In genomic region chr1:202406887-202407286, GRCh38 we compare ENCODE assay signal across 7 cellular contexts. TPM values are rescaled to one million over a fixed set of nuclear protein-coding genes. Genes with fewer than 3 reads are reported as not detected.
DNase-seq lines count a peak whose midpoint lies in the region; FAIRE-seq and TF ChIP-seq lines count a peak whose summit lies in the region.
"Not testable (repeated sequence)": the region's sequence is repeated elsewhere in the genome, so short reads cannot be mapped to it uniquely, and the experiment has no call there.

No MANE protein-coding gene starts in this region.

- not testable (repeated sequence) for H3K36me3 ChIP-seq in cardiac muscle cell; skeletal muscle satellite cell (ENCODE audit: insufficient read depth, low read length)

- H3K27ac Mint-ChIP-seq in HFFc6 (peak overlapping the region; percentile 67), mesothelial cell of epicardium (peak overlapping the region; percentile 11)
- H3K27ac Mint-ChIP-seq in activated T-cell treated with anti-CD3 and anti-CD28 coated beads, Interleukin-2, amount 50 U/mL, for 24 hours: peak overlapping the region; percentile 56

- peaks cover 39% of the 10 kb centered on the region for H3K4me1 Mint-ChIP-seq in HFFc6 (ENCODE audit: low read depth)
- peaks cover 37% of the 10 kb centered on the region for H3K4me1 Mint-ChIP-seq in activated T-cell treated with anti-CD3 and anti-CD28 coated beads, Interleukin-2, amount 50 U/mL, for 24 hours (ENCODE audit: low read depth)
- H3K4me1 Mint-ChIP-seq in mesothelial cell of epicardium: peaks cover 26% of the 10 kb centered on the region

- FAIRE-seq in TTC549 (lab: Jason Lieb, UNC): peak; percentile 57

- not testable (repeated sequence) for H3K9me3 Mint-ChIP-seq in HFFc6; activated T-cell treated with anti-CD3 and anti-CD28 coated beads, Interleukin-2, amount 50 U/mL, for 24 hours; mesothelial cell of epicardium

- TF ChIP-seq CTCF in HFFc6 (IDR thresholded peaks at IDR 0.05); cardiac muscle cell (IDR thresholded peaks at IDR 0.05; ENCODE audit: low read depth, low read length); mesothelial cell of epicardium (IDR thresholded peaks at IDR 0.05; ENCODE audit: unreplicated experiment): not testable (repeated sequence)

- H3K4me1 ChIP-seq in cardiac muscle cell (ENCODE audit: low read depth) (peaks cover 57% of the 10 kb centered on the region), skeletal muscle satellite cell (ENCODE audit: control insufficient read depth, insufficient read depth, low read length) (peaks cover 32% of the 10 kb centered on the region)

- peak overlapping the region; percentile 40 for H3K4me3 Mint-ChIP-seq in HFFc6
- not testable (repeated sequence) for H3K4me3 Mint-ChIP-seq in activated T-cell treated with anti-CD3 and anti-CD28 coated beads, Interleukin-2, amount 50 U/mL, for 24 hours; mesothelial cell of epicardium

- not testable (repeated sequence) for H3K27me3 ChIP-seq in cardiac muscle cell; skeletal muscle satellite cell (ENCODE audit: control insufficient read depth, insufficient read depth, low read length)

- peak overlapping the region; percentile 75 for H3K27ac ChIP-seq in cardiac muscle cell

- not testable (repeated sequence) for H3K36me3 Mint-ChIP-seq in HFFc6 (ENCODE audit: low read depth); activated T-cell treated with anti-CD3 and anti-CD28 coated beads, Interleukin-2, amount 50 U/mL, for 24 hours (ENCODE audit: low read depth); mesothelial cell of epicardium

- H3K27me3 Mint-ChIP-seq in HFFc6 (ENCODE audit: insufficient read depth); activated T-cell treated with anti-CD3 and anti-CD28 coated beads, Interleukin-2, amount 50 U/mL, for 24 hours; mesothelial cell of epicardium (ENCODE audit: low read depth): not testable (repeated sequence)

- H3K9me3 ChIP-seq in cardiac muscle cell (ENCODE audit: low read depth); skeletal muscle satellite cell (replicated peaks; ENCODE audit: low read length): not testable (repeated sequence)

- not testable (repeated sequence) for H3K4me3 ChIP-seq in cardiac muscle cell; skeletal muscle satellite cell (ENCODE audit: low read length)

- peak overlapping the region; percentile 31 for H3K4me2 ChIP-seq in skeletal muscle satellite cell (ENCODE audit: low read length)

- H3K9ac ChIP-seq in skeletal muscle satellite cell (ENCODE audit: low read depth, low read length): not testable (repeated sequence)

- not testable (repeated sequence) for DNase-seq in HFFc6; activated T-cell treated with anti-CD3 and anti-CD28 coated beads, Interleukin-2, amount 50 U/mL, for 24 hours; cardiac muscle cell (ENCODE audit: low read depth in 1 of 2, low spot score in 1 of 2); mesothelial cell of epicardium (ENCODE audit: low spot score in 2 of 2, unreplicated experiment in 2 of 2)
- peak; percentile 67 for DNase-seq in amniotic epithelial cell (ENCODE audit: low read depth)

RNA-seq across cellular contexts. Expression of gene PPP1R12B, which starts 58.4 kb away (rescaled TPM):
- total RNA-seq in HFFc6 (2021; fragmentation: NEBNext Ultra II Directional; extraction: Animal tissue kit (Norgen Biotek cat#: 25700)): 1 to 10 TPM; 5.3 to 9.9 (median 6.9) TPM
- total RNA-seq in cardiac muscle cell: 203 and 340 TPM in 2 replicates
- polyA plus RNA-seq in cardiac muscle cell: 109 and 156 TPM in 2 replicates
- 52.9 to 61.6 TPM (median 53.2 TPM) in 3 replicates for total RNA-seq in mesothelial cell of epicardium
- total RNA-seq in skeletal muscle satellite cell (2012; rRNA removed): 12.2 and 13.3 TPM in 2 replicates

Comparison
In these comparisons a context has a peak if more than half of its experiments do, and no peak if none do; other contexts are left out.
1. H3K27ac Mint-ChIP-seq: peak in every context shown above with its lines; median percentile 67 in HFFc6; 56 in activated T-cell treated with anti-CD3 and anti-CD28 coated beads, Interleukin-2, amount 50 U/mL, for 24 hours; 11 in mesothelial cell of epicardium.